Comparison of ENCODE assay signal across 9 cellular contexts in the genomic region with DNA sequence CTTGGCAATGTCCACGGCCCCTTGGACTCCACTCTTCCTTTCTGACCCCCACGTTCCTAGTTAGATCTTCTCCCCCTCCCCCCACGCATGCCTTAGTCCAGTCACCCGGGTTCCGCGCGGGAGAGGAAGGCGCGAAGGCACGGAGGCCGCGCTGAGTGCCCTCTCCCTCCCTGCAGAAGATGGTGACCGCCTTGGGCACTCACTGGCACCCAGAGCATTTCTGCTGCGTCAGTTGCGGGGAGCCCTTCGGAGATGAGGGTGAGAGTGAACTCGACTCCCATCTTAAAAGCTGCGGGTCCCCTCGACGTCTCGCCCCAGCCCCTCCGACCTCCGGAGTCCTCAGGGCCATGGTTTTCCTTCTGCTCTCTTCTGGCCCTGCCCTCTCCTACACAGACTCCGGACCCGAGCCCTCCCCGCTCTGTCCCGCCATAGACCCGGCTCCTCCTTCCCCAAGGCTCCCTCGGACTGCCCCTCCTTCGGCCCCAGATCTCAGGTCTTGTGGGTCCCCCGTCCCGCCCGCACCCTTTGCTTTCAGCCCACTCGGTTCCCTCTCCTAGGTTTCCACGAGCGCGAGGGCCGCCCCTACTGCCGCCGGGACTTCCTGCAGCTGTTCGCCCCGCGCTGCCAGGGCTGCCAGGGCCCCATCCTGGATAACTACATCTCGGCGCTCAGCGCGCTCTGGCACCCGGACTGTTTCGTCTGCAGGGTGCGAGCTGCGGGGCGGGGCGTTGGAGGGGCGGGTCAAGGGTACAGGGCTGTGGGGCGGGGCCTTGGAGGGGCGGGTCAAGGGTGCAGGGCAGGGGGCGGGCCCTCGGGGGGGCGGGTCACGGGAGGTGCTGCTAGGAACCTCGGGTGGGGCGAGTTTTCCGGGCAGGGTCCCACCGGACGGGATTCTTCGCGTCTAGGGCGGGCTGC. TPM values are rescaled to one million over a fixed set of nuclear protein-coding genes. Genes with fewer than 3 reads are reported as not detected.
DNase-seq lines count a peak whose midpoint lies in the region; ATAC-seq lines count a peak whose summit lies in the region.
"Had no signal": no experiment of that assay in that cellular context is flagged by ENCODE, and none has a peak within 500 bp of the region (broad histone marks: within the 10 kb centered on the region; RNA-seq: fewer than 3 reads in every experiment).

No MANE protein-coding gene starts in this region.

- peak overlapping the region in 9 of 10 donors; percentile 54 to 94 (median 86) for H3K27ac Mint-ChIP-seq in naive thymus-derived CD8-positive, alpha-beta T cell

- peaks cover 0 to 2% (median 0%) of the 10 kb centered on the region in 3 donors for H3K36me3 Mint-ChIP-seq in naive thymus-derived CD8-positive, alpha-beta T cell

- H3K9me3 Mint-ChIP-seq in naive thymus-derived CD8-positive, alpha-beta T cell = peaks cover 0 to 3% (median 0%) of the 10 kb centered on the region in 9 donors

- peaks cover 16 to 32% (median 22%) of the 10 kb centered on the region in 4 donors for H3K4me1 Mint-ChIP-seq in naive thymus-derived CD8-positive, alpha-beta T cell

- ATAC-seq in GM18861 (IDR thresholded peaks at IDR 0.05; ENCODE audit: unreplicated experiment) = peak; percentile 44
- ATAC-seq in HG03460 (IDR thresholded peaks at IDR 0.05; ENCODE audit: unreplicated experiment) = peak; percentile 44
- peak; percentile 84 to 91 for ATAC-seq in naive thymus-derived CD8-positive, alpha-beta T cell

- POLR2A ChIA-PET in naive thymus-derived CD8-positive, alpha-beta T cell (lab: Charles Lee) = interaction anchor here (0.6 to 5.6 kb wide), 10 partner anchors 11 to 397 kb away, joined by 3 to 67 read pairs (median 4); partner anchors contain the start of genes ARMC5, RUSF1 and ZNF267

- peaks cover 1 to 10% (median 5%) of the 10 kb centered on the region in 5 donors for H3K27me3 Mint-ChIP-seq in naive thymus-derived CD8-positive, alpha-beta T cell

- H3K4me3 Mint-ChIP-seq in naive thymus-derived CD8-positive, alpha-beta T cell = peak overlapping the region; percentile 82 to 92 (median 89)

- peak; percentile 79 for DNase-seq in activated CD4-positive, alpha-beta T cell treated with anti-CD3 and anti-CD28 coated beads for 1 hour
- DNase-seq in ecto neural progenitor cell (ENCODE audit: low spot score) = peak; percentile 65
- DNase-seq in naive thymus-derived CD8-positive, alpha-beta T cell = peak; percentile 62 to 95 (median 81)
- peak; percentile 93 for DNase-seq in stimulated activated naive CD4-positive, alpha-beta T cell treated with Interleukin-2 at 50 U/mL for 16 hours (lab: John Stamatoyannopoulos, UW)
- DNase-seq in cerebellar nuclear complex (lab: John Stamatoyannopoulos, UW) = no peak
- DNase-seq in HK-2 (ENCODE audit: unreplicated experiment) = no peak

RNA-seq across cellular contexts. Expression of gene TGFB1I1, which starts 4.6 kb away (rescaled TPM):
- under 1 TPM; 0.58 to 0.68 TPM for total RNA-seq in naive thymus-derived CD8-positive, alpha-beta T cell
- under 1 TPM; 0.08 to 0.22 (median 0.20) TPM for polyA plus RNA-seq in naive thymus-derived CD8-positive, alpha-beta T cell

RNA-seq across cellular contexts. Expression of gene SLC5A2, which starts 6.4 kb away (rescaled TPM):
- total RNA-seq in naive thymus-derived CD8-positive, alpha-beta T cell = 1 to 10 TPM; 3.5 to 4.7 TPM
- 1 to 10 TPM; 2.3 to 2.5 (median 2.5) TPM for polyA plus RNA-seq in naive thymus-derived CD8-positive, alpha-beta T cell
- total RNA-seq: SJSA1 had no signal

RNA-seq across cellular contexts. Expression of gene ARMC5, which starts 17.3 kb away (rescaled TPM):
- 10 to 100 TPM; 11.1 to 12.0 TPM for total RNA-seq in naive thymus-derived CD8-positive, alpha-beta T cell
- 1 to 10 TPM; 6.2 to 9.8 (median 8.0) TPM for polyA plus RNA-seq in naive thymus-derived CD8-positive, alpha-beta T cell

RNA-seq across cellular contexts. Expression of gene RUSF1, which starts 31.6 kb away (rescaled TPM):
- total RNA-seq in naive thymus-derived CD8-positive, alpha-beta T cell = 100 to 1,000 TPM; 108 to 110 TPM
- 10 to 100 TPM; 15.3 to 28.6 (median 22.3) TPM for polyA plus RNA-seq in naive thymus-derived CD8-positive, alpha-beta T cell

RNA-seq across cellular contexts. Expression of gene ZNF843, which starts 34.0 kb away (rescaled TPM):
- under 1 TPM; 0.38 to 0.49 TPM for total RNA-seq in naive thymus-derived CD8-positive, alpha-beta T cell
- polyA plus RNA-seq in naive thymus-derived CD8-positive, alpha-beta T cell = under 1 TPM in 2 of 3 donors, not detected in 1; 0.03 to 0.21 TPM

Comparison
In these comparisons a context has a peak if more than half of its experiments do, and no peak if none do; other contexts are left out.
1. DNase-seq: peak in activated CD4-positive, alpha-beta T cell treated with anti-CD3 and anti-CD28 coated beads for 1 hour (single experiment), ecto neural progenitor cell (single experiment), naive thymus-derived CD8-positive, alpha-beta T cell (10 of 10) and stimulated activated naive CD4-positive, alpha-beta T cell treated with Interleukin-2 at 50 U/mL for 16 hours (single experiment); none in cerebellar nuclear complex (0 of 2) and HK-2 (single experiment).
2. Peak in every context shown above with its lines, with median percentiles within 50 percentile points of each other: ATAC-seq.